In the genomic region with DNA sequence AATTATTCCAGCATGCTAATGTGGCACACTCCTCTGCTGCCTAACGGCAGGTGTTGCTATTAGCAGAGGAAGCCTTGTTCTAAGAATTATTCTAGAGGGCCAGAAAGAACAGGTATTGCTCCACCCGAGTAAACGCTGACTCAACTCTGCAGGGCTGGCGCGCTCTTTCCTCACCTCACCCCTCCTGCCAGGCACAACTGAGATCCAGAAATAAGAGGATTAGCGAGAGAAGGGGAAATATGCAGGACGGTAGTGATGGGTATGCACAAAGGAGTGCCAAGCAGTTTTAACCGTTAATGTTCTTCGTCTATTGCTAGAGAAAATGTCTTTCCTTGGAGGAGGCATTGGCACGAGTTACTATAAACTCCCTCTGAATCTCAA, we compare ENCODE assay signal across 9 cellular contexts. TPM values are rescaled to one million over a fixed set of nuclear protein-coding genes. Genes with fewer than 3 reads are reported as not detected.
DNase-seq lines count a peak whose midpoint lies in the region; ATAC-seq and TF ChIP-seq lines count a peak whose summit lies in the region.
"Had no signal": no experiment of that assay in that cellular context is flagged by ENCODE, and none has a peak within 500 bp of the region (broad histone marks: within the 10 kb centered on the region; RNA-seq: fewer than 3 reads in every experiment).

No MANE protein-coding gene starts in this region.

- H3K9me3 ChIP-seq in CD4-positive, alpha-beta memory T cell (ENCODE audit: control insufficient read depth in 1 of 2, low read length in 2 of 2) = no peaks in the 10 kb centered on the region
- H3K9me3 ChIP-seq in SJSA1 (replicated peaks) (no peaks in the 10 kb centered on the region), gastroesophageal sphincter (no peaks in the 10 kb centered on the region)

- peaks cover 10% of the 10 kb centered on the region for H3K4me1 ChIP-seq in CD4-positive, alpha-beta memory T cell (ENCODE audit: insufficient read depth, low read length)
- H3K4me1 ChIP-seq in SJSA1 (replicated peaks) (0 out of 2 replicates have a peak, but pooled peaks cover 3% of the 10 kb centered on the region), gastroesophageal sphincter (peaks cover 0 to 18% (median 4%) of the 10 kb centered on the region in 3 donors)

- H3K36me3 ChIP-seq in CD4-positive, alpha-beta memory T cell (ENCODE audit: insufficient read depth, low read length) = no peaks in the 10 kb centered on the region
- H3K36me3 ChIP-seq in SJSA1 (no peaks in the 10 kb centered on the region), gastroesophageal sphincter (no peaks in the 10 kb centered on the region)

- peak overlapping the region; percentile 67 to 93 (median 90) for H3K4me3 Mint-ChIP-seq in CD4-positive, alpha-beta memory T cell

- no peaks in the 10 kb centered on the region for H3K36me3 Mint-ChIP-seq in CD4-positive, alpha-beta memory T cell

- POLR2A ChIA-PET in CD4-positive, alpha-beta memory T cell (lab: Charles Lee; ENCODE audit: partially characterized antibody) = no interaction called here
- POLR2A ChIA-PET in GM10248 (lab: Yijun Ruan, JAX) = no interaction called here

- H3K4me1 Mint-ChIP-seq in CD4-positive, alpha-beta memory T cell = peaks cover 8 to 18% (median 15%) of the 10 kb centered on the region in 4 donors

- peak overlapping the region in 1 of 2 donors; percentile 13 for H3K4me3 ChIP-seq in CD4-positive, alpha-beta memory T cell (ENCODE audit: low read length in 2 of 2)
- H3K4me3 ChIP-seq in SJSA1 (peak overlapping the region; percentile 3; the same call in 1 of the 2 replicates), gastroesophageal sphincter (peak overlapping the region; percentile 16 to 49), retinal pigment epithelial cell (ENCODE audit: low read length) (peak overlapping the region; percentile 65)

- DNase-seq in CD4-positive, alpha-beta memory T cell = peak in 2 of 5 donors; percentile 2 to 3
- no peak for DNase-seq in SJSA1 (ENCODE audit: low read depth in 1 of 2, low spot score in 2 of 2)
- DNase-seq in retinal pigment epithelial cell (ENCODE audit: low read depth) = peak; percentile 72
- no peak for DNase-seq in GM10248 (ENCODE audit: extremely low spot score)
- DNase-seq in T1000 (lab: John Stamatoyannopoulos, UW) = no peak

- ATAC-seq in HG02610 (IDR thresholded peaks at IDR 0.05; ENCODE audit: unreplicated experiment) = peak; percentile 30
- ATAC-seq in gastroesophageal sphincter = peak; percentile 28
- ATAC-seq in GM19023 (IDR thresholded peaks at IDR 0.05; ENCODE audit: unreplicated experiment) = no peak

- TF ChIP-seq POLR2A in gastroesophageal sphincter (IDR thresholded peaks at IDR 0.05) = no peak

- H3K27ac ChIP-seq in CD4-positive, alpha-beta memory T cell (ENCODE audit: low read depth, low read length) = no peak overlapping the region
- H3K27ac ChIP-seq in SJSA1 (no peak overlapping the region), gastroesophageal sphincter (no peak overlapping the region)

- CTCF ChIA-PET in CD4-positive, alpha-beta memory T cell (lab: Charles Lee; ENCODE audit: partially characterized antibody) = no interaction called here
- CTCF ChIA-PET in GM10248 (lab: Yijun Ruan, JAX) = interaction anchor here (1.1 to 3.1 kb wide), 3 partner anchors 8 to 117 kb away, joined by 4 to 10 read pairs (median 4); a partner anchor contains a TSS

- TF ChIP-seq EP300 in gastroesophageal sphincter (IDR thresholded peaks at IDR 0.05) = no peak

- peaks cover 0 to 4% (median 0%) of the 10 kb centered on the region in 8 donors for H3K9me3 Mint-ChIP-seq in CD4-positive, alpha-beta memory T cell

- WGBS in gastroesophageal sphincter (ENCODE audit: low coverage in 1 of 2), 2 donors = 2 to 7% methylated on average over 8 to 9 of the region's 10 CpGs

- H3K27me3 Mint-ChIP-seq in CD4-positive, alpha-beta memory T cell = peaks cover 27 to 28% of the 10 kb centered on the region in 2 donors

- H3K27ac Mint-ChIP-seq in CD4-positive, alpha-beta memory T cell = no peak overlapping the region

- no peaks in the 10 kb centered on the region for H3K27me3 ChIP-seq in CD4-positive, alpha-beta memory T cell (ENCODE audit: insufficient read depth, low read length)
- H3K27me3 ChIP-seq in SJSA1 (replicated peaks) = peaks cover 13% of the 10 kb centered on the region
- H3K27me3 ChIP-seq in gastroesophageal sphincter = peaks cover 33% of the 10 kb centered on the region

- intact Hi-C loops in CD4-positive, alpha-beta memory T cell (cut with micrococcal nuclease) = no loop called here

- TF ChIP-seq CTCF in gastroesophageal sphincter (IDR thresholded peaks at IDR 0.05) = no peak
- no peak for TF ChIP-seq CTCF in retinal pigment epithelial cell (conservative IDR thresholded peaks at IDR 0.05; ENCODE audit: low read depth, low read length)
- no peak for TF ChIP-seq CTCF in GM10248 (IDR thresholded peaks at IDR 0.05; ENCODE audit: control extremely low read depth, extremely low read depth, low read depth, missing control alignments)

RNA-seq across cellular contexts. Expression of a gene that starts 0.4 kb away (rescaled TPM):
- total RNA-seq in CD4-positive, alpha-beta memory T cell = under 1 TPM; 0.20 to 0.25 TPM
- under 1 TPM in 1 of 2 donors, not detected in 1; 0.07 TPM for polyA plus RNA-seq in CD4-positive, alpha-beta memory T cell
- total RNA-seq in SJSA1 (2014; rRNA removed; shearing (Covaris generic)) = 0.37 and 0.56 TPM in 2 replicates
- total RNA-seq in gastroesophageal sphincter = 1 to 10 TPM in 3 of 4 donors, under 1 TPM in 1; 0.62 to 5.8 (median 2.3) TPM
- total RNA-seq: lung microvascular endothelial cell had no signal
